In genomic region chr1:20956272-20956671, GRCh38 we compare ENCODE assay signal across 22 cellular contexts.
DNase-seq lines count a peak whose midpoint lies in the region; ATAC-seq and TF ChIP-seq lines count a peak whose summit lies in the region.
"Had no signal": no experiment of that assay in that cellular context is flagged by ENCODE, and none has a peak within 500 bp of the region (broad histone marks: within the 10 kb centered on the region; RNA-seq: fewer than 3 reads in every experiment).

No MANE protein-coding gene starts in this region.

- no peaks in the 10 kb centered on the region for H3K4me1 ChIP-seq in transverse colon

- no peak overlapping the region for H3K27ac ChIP-seq in transverse colon
- H3K27ac ChIP-seq: GM23248, KMS-11 had no signal

- intact Hi-C loops in transverse colon (cut with DNase I; ENCODE audit: low total_unique reads), result no loop called here

- WGBS in transverse colon (ENCODE audit: low coverage in 1 of 2), 2 donors, result 98 to 100% methylated on average over 1 of the region's 1 CpG

- H3K4me3 ChIP-seq in epithelial cell of esophagus (ENCODE audit: low read length) (no peak overlapping the region), retinal pigment epithelial cell (ENCODE audit: low read length) (no peak overlapping the region), transverse colon (no peak overlapping the region)
- H3K4me3 ChIP-seq: GM23248 had no signal

- H3K9me3 ChIP-seq in transverse colon, result no peaks in the 10 kb centered on the region

- TF ChIP-seq CTCF in epithelial cell of esophagus (IDR thresholded peaks at IDR 0.05; ENCODE audit: insufficient read depth, low read depth, low read length, missing control alignments) (no peak), retinal pigment epithelial cell (conservative IDR thresholded peaks at IDR 0.05; ENCODE audit: low read depth, low read length) (no peak), transverse colon (IDR thresholded peaks at IDR 0.05) (no peak)

- H3K36me3 ChIP-seq in transverse colon, result peaks cover 0 to 1% (median 0%) of the 10 kb centered on the region in 4 donors

- no peaks in the 10 kb centered on the region for H3K27me3 ChIP-seq in transverse colon

- H3K36me3 Mint-ChIP-seq in activated naive CD4-positive, alpha-beta T cell treated with anti-CD3 and anti-CD28 coated beads, Interleukin-2, amount 50 U/mL, for 72 hours, result peaks cover 5 to 6% of the 10 kb centered on the region in 2 donors

- H3K9me3 Mint-ChIP-seq in activated naive CD4-positive, alpha-beta T cell treated with anti-CD3 and anti-CD28 coated beads, Interleukin-2, amount 50 U/mL, for 72 hours, result no peaks in the 10 kb centered on the region
- H3K9me3 Mint-ChIP-seq: CD14-positive monocyte had no signal

- H3K27ac Mint-ChIP-seq in activated naive CD4-positive, alpha-beta T cell treated with anti-CD3 and anti-CD28 coated beads, Interleukin-2, amount 50 U/mL, for 72 hours, result no peak overlapping the region
- H3K27ac Mint-ChIP-seq: B cell, CD14-positive monocyte had no signal

- in situ Hi-C loops in transverse colon (cut with MboI; ENCODE audit: low pct_ligation_motif_present in 1 of 4, low pct_unique_long_range_greater_than_20kb in 1 of 4, low sequenced_read_pairs in 3 of 4), result no loop called here

- TF ChIP-seq POLR2A in transverse colon (IDR thresholded peaks at IDR 0.05), result no peak

- TF ChIP-seq EP300 in transverse colon (IDR thresholded peaks at IDR 0.05; ENCODE audit: low read depth), result no peak

- DNase-seq in activated naive CD4-positive, alpha-beta T cell treated with anti-CD3 and anti-CD28 coated beads, Interleukin-2, amount 50 U/mL, for 72 hours (ENCODE audit: low spot score in 2 of 2), result no peak
- DNase-seq in activated naive CD4-positive, alpha-beta T cell treated with Interleukin-2 at 50 U/mL for 16 hours, result no peak
- DNase-seq in NCI-H82 treated with DMSO at 0.1 percent for 48 hours (lab: John Stamatoyannopoulos, UW; ENCODE audit: unreplicated experiment) (peak; percentile 39), epithelial cell of esophagus (ENCODE audit: low read depth) (peak; percentile 25), retinal pigment epithelial cell (ENCODE audit: low read depth) (peak; percentile 8), cortex of kidney (lab: John Stamatoyannopoulos, UW) (no peak), transverse colon (no peak)
- DNase-seq: DMS53, GDM1, GM23248, HCEC 1CT, IMR-90, NCI-H1105, NCI-H146, NCI-H2029, NCI-H345, NCI-H524, NCI-H774, Right ventricle myocardium superior had no signal

- ATAC-seq in activated naive CD4-positive, alpha-beta T cell treated with anti-CD3 and anti-CD28 coated beads, Interleukin-2, amount 50 U/mL, for 72 hours, result peak; percentile 63 to 99

Comparison
In these comparisons a context has a peak if more than half of its experiments do, and no peak if none do; other contexts are left out.
1. DNase-seq: peak in NCI-H82 treated with DMSO at 0.1 percent for 48 hours (single experiment), epithelial cell of esophagus (single experiment) and retinal pigment epithelial cell (single experiment); none in activated naive CD4-positive, alpha-beta T cell treated with anti-CD3 and anti-CD28 coated beads, Interleukin-2, amount 50 U/mL, for 72 hours (0 of 2), activated naive CD4-positive, alpha-beta T cell treated with Interleukin-2 at 50 U/mL for 16 hours (single experiment), cortex of kidney (single experiment) and transverse colon (single experiment).